8 cellular contexts compared by ENCODE assay signal in the genomic region with DNA sequence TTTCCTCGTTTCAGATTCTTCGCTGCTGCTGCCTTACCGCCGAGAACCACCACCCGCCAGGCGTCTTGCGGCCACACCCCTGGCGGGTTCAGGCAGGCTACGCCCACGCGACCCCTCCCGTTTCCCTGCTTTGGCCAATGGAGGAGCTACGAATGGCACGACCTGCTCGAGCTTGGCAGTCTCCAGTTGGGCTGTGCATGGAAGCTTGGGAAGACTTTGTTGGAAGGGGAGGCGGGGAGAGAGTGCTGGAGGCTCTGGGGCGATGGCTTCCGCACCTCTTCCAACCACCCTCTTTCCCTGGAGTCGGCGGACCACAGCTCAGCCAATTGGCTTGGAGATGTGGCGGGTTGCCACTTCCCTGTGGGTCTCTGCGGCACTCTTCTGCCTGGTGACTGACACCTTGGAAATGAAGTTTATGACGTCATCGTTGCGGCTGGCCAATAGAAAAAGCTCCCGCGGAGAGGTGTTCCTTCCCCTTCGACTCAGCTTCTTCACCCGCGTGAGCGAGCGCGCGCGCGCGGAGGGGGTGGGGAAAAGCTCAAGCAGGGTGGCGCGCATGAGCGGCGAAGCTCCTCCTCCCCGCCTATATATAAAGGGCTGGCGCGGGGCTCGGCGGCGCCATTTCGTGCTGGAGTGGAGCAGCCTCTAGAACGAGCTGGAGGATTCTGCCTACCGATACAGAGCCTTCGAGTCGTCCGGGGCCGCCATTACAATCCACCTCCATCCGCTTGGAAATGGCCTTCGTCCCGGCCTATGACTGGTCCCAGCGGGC. TPM values are rescaled to one million over a fixed set of nuclear protein-coding genes. Genes with fewer than 3 reads are reported as not detected.
A peak's percentile ranks its signal among the peaks of the same experiment; 100 is the strongest.
DNase-seq lines count a peak whose midpoint lies in the region; ATAC-seq and TF ChIP-seq lines count a peak whose summit lies in the region.

No MANE protein-coding gene starts in this region.

- H3K4me1 ChIP-seq in lung (ENCODE audit: control insufficient read depth in 2 of 2, insufficient read depth in 2 of 2, low read length in 2 of 2), result peaks cover 5 to 6% of the 10 kb centered on the region in 2 donors

- no peaks in the 10 kb centered on the region for H3K27me3 ChIP-seq in lung (ENCODE audit: control insufficient read depth, insufficient read depth)

- peak overlapping the region; percentile 97 for H3K4me3 ChIP-seq in lung

- peak overlapping the region; percentile 93 to 98 for H3K27ac ChIP-seq in lung (ENCODE audit: low read depth in 1 of 2, low read length in 1 of 2)

- DNase-seq in COLO829 (ENCODE audit: low spot score) (peak; percentile 99), GM20000 (ENCODE audit: low spot score) (peak; percentile 94), HS-5 (ENCODE audit: low read depth) (peak; percentile 99), NK-92 (lab: John Stamatoyannopoulos, UW; ENCODE audit: unreplicated experiment) (peak; percentile 98), lung (ENCODE audit: low spot score) (peak; percentile 100)
- DNase-seq in activated CD8-positive, alpha-beta memory T cell treated with anti-CD3 and anti-CD28 coated beads for 24 hours, result peak; percentile 100
- peak; percentile 99 for DNase-seq in effector CD4-positive, alpha-beta T cell
- DNase-seq in stimulated activated CD4-positive, alpha-beta T cell treated with anti-CD3 and anti-CD28 coated beads, TNF-alpha, amount 100 ng/mL, for 24 hours (ENCODE audit: low read depth in 3 of 3), result peak; percentile 98 to 99 (median 99)

- H3K36me3 ChIP-seq in lung (ENCODE audit: control insufficient read depth in 2 of 2, insufficient read depth in 2 of 2, low read length in 2 of 2), result peaks cover 29 to 30% of the 10 kb centered on the region in 2 donors

- TF ChIP-seq CTCF in GM20000 (IDR thresholded peaks at IDR 0.05; ENCODE audit: extremely low read depth, missing control alignments), result no peak
- no peak for TF ChIP-seq CTCF in lung (IDR thresholded peaks at IDR 0.05; ENCODE audit: control extremely low read depth, extremely low read depth)

- peak; percentile 39 for ATAC-seq in lung (ENCODE audit: insufficient read depth, low FRiP score)

- no peaks in the 10 kb centered on the region for H3K9me3 ChIP-seq in lung (ENCODE audit: control insufficient read depth in 2 of 2, insufficient read depth in 1 of 2, low read length in 1 of 2)

- 0% methylated on average over 56 to 58 of the region's 58 CpGs for WGBS in lung, 2 donors

RNA-seq across cellular contexts. Expression of a gene that starts 3.4 kb away (rescaled TPM):
- total RNA-seq in lung, result 100 to 1,000 TPM; 178 TPM
- 100 to 1,000 TPM; 114 to 117 TPM for polyA plus RNA-seq in lung

RNA-seq across cellular contexts. Expression of a gene that starts 18.9 kb away (rescaled TPM):
- total RNA-seq in lung, result 100 to 1,000 TPM in 1 of 2 donors, 10 to 100 TPM in 1; 76.8 to 130 TPM
- 100 to 1,000 TPM; 106 to 240 TPM for polyA plus RNA-seq in lung

RNA-seq across cellular contexts. Expression of a gene that starts 30.9 kb away (rescaled TPM):
- total RNA-seq in lung, result 10 to 100 TPM; 42.3 to 76.7 TPM
- polyA plus RNA-seq in lung, result 10 to 100 TPM; 50.1 to 52.2 TPM

RNA-seq across cellular contexts. Expression of a gene that starts 37.6 kb away (rescaled TPM):
- total RNA-seq in lung, result 10 to 100 TPM; 20.7 to 26.4 TPM
- 10 to 100 TPM in 1 of 2 donors, 1 to 10 TPM in 1; 4.6 to 12.8 TPM for polyA plus RNA-seq in lung

Comparison
In these comparisons a context has a peak if more than half of its experiments do, and no peak if none do; other contexts are left out.
1. Peak in every context shown above with its lines: DNase-seq, ATAC-seq, H3K4me3 ChIP-seq and H3K27ac ChIP-seq.